ENCODE assay signal across 13 cellular contexts in the genomic region with DNA sequence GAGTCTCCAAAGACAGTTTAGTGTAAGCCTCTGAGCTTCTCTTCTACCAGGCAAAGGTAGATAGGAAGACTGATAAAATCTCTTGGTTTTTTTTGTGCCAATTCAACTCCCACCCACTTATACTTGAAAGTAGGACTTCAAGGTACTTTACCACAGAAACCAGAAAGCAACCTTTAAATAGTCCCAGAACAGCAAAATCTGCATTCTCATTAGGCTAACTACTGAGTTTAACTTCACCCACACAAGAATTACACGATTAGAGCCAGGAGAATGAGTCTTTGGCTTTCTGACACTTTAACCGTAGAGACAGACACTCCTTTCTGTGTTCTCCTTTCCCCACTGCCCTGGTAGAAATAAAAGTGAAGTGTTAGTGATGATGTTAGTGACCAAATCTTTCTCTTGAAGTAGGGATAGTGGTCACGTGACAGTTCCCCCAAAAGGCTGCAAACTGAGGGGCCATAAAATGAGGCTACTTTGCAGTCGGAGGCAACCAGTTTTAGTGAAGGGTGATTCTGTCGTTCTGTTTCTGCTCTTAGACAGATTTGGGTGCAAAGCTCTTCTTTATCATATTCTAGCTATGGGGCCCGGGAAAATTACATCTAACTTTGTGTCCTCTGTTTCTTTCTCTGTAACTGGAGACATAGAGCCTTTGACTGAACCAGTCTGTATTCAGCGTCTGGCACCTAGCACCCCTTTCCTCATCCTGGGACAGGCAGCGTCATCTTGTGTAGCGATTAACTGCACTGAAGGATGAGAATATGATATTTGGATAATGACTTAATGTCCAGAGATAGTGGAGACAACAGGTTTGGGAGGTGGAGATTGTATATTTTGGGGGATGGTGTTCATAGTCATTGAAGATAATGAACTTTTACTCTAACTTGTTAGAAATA.
DNase-seq lines count a peak whose midpoint lies in the region; ATAC-seq and TF ChIP-seq lines count a peak whose summit lies in the region.
"Had no signal": no experiment of that assay in that cellular context is flagged by ENCODE, and none has a peak within 500 bp of the region (broad histone marks: within the 10 kb centered on the region; RNA-seq: fewer than 3 reads in every experiment).

No MANE protein-coding gene starts in this region.

- H2BK120ac ChIP-seq in mesenchymal stem cell (ENCODE audit: low read depth, low read length) = no peak overlapping the region

- no peak overlapping the region for H3K4me3 Mint-ChIP-seq in mesothelial cell of epicardium

- H2BK15ac ChIP-seq in mesenchymal stem cell (ENCODE audit: low read depth, poor library complexity, severe bottlenecking) = no peak overlapping the region

- H4K8ac ChIP-seq in mesenchymal stem cell (ENCODE audit: low read length) = no peak overlapping the region

- no peaks in the 10 kb centered on the region for H3K27me3 ChIP-seq in mesenchymal stem cell (ENCODE audit: control insufficient read depth in 1 of 2, insufficient read depth in 1 of 2, low read length in 2 of 2)
- H3K27me3 ChIP-seq: transverse colon had no signal

- no peak overlapping the region for H2AFZ ChIP-seq in mesenchymal stem cell (ENCODE audit: low read depth, low read length)

- H3K23ac ChIP-seq in mesenchymal stem cell (ENCODE audit: low read length in 2 of 2) = no peak overlapping the region

- peak overlapping the region; percentile 26 for H3K27ac Mint-ChIP-seq in mesothelial cell of epicardium

- H4K91ac ChIP-seq in mesenchymal stem cell (ENCODE audit: low read length) = no peak overlapping the region

- 93% methylated on average over 8 of the region's 9 CpGs for WGBS in mesenchymal stem cell

- no peak overlapping the region for H3K14ac ChIP-seq in mesenchymal stem cell (ENCODE audit: low read length in 2 of 2)

- H3K27ac ChIP-seq in mesenchymal stem cell (ENCODE audit: low read length, poor library complexity, severe bottlenecking) = no peak overlapping the region
- H3K27ac ChIP-seq: transverse colon, WERI-Rb-1 had no signal

- H3K4me2 ChIP-seq in mesenchymal stem cell (ENCODE audit: low read length, poor library complexity, severe bottlenecking) = no peak overlapping the region

- H3K36me3 ChIP-seq in mesenchymal stem cell (ENCODE audit: control insufficient read depth in 1 of 2, insufficient read depth in 2 of 2, low read depth in 1 of 2, low read length in 2 of 2) = no peaks in the 10 kb centered on the region
- H3K36me3 ChIP-seq: transverse colon, WERI-Rb-1 had no signal

- no peak overlapping the region for H2BK12ac ChIP-seq in mesenchymal stem cell (ENCODE audit: low read length in 2 of 2)

- no peaks in the 10 kb centered on the region for H3K27me3 Mint-ChIP-seq in mesothelial cell of epicardium (ENCODE audit: low read depth)

- H2BK5ac ChIP-seq in mesenchymal stem cell (ENCODE audit: low read depth, low read length, poor library complexity, severe bottlenecking) = no peak overlapping the region

- no peaks in the 10 kb centered on the region for H3K79me1 ChIP-seq in mesenchymal stem cell (replicated peaks; ENCODE audit: low read length, poor library complexity, severe bottlenecking)

- H3K4ac ChIP-seq in mesenchymal stem cell (ENCODE audit: low read depth in 1 of 2, low read length in 2 of 2) = no peak overlapping the region

- DNase-seq in mesothelial cell of epicardium (ENCODE audit: low spot score in 2 of 2, unreplicated experiment in 2 of 2) (no peak), NCI-H2227 (lab: John Stamatoyannopoulos, UW; ENCODE audit: unreplicated experiment) (no peak), mesenchymal stem cell (no peak)
- no peak for DNase-seq in activated CD4-positive, alpha-beta T cell treated with anti-CD3 and anti-CD28 coated beads, Interleukin-2, amount 50 U/mL, for 4 hours
- DNase-seq: mammary epithelial cell; NCI-H82; stimulated activated CD4-positive, alpha-beta T cell treated with anti-CD3 and anti-CD28 coated beads, Interleukin-15, amount 100 ng/mL, for 24 hours; transverse colon; WERI-Rb-1 had no signal

- no peaks in the 10 kb centered on the region for H3K9me3 ChIP-seq in mesenchymal stem cell (ENCODE audit: control insufficient read depth, low read length)
- H3K9me3 ChIP-seq: transverse colon had no signal

- H2AK5ac ChIP-seq in mesenchymal stem cell (ENCODE audit: low read length, severe bottlenecking) = no peak overlapping the region

- no peaks in the 10 kb centered on the region for H3K9me3 Mint-ChIP-seq in mesothelial cell of epicardium

- H3K18ac ChIP-seq in mesenchymal stem cell (ENCODE audit: low read depth in 1 of 2, low read length in 2 of 2) = peak overlapping the region in 1 of 2 experiments; percentile 66

- peaks cover 53% of the 10 kb centered on the region for H3K4me1 Mint-ChIP-seq in mesothelial cell of epicardium

- H3K9ac ChIP-seq in mesenchymal stem cell (ENCODE audit: low read length) = no peak overlapping the region

- H3K4me3 ChIP-seq in mesenchymal stem cell (ENCODE audit: insufficient read depth in 1 of 2, low read depth in 1 of 2, low read length in 2 of 2) = no peak overlapping the region
- H3K4me3 ChIP-seq: transverse colon had no signal

- peaks cover 1% of the 10 kb centered on the region for H3K36me3 Mint-ChIP-seq in mesothelial cell of epicardium

- H3K4me1 ChIP-seq in mesenchymal stem cell (ENCODE audit: control insufficient read depth, insufficient read depth, low read depth, low read length) = peaks cover 14% of the 10 kb centered on the region
- H3K4me1 ChIP-seq: transverse colon had no signal

- no peak for TF ChIP-seq CTCF in mesothelial cell of epicardium (IDR thresholded peaks at IDR 0.05; ENCODE audit: unreplicated experiment)

- ATAC-seq in GM18870 (IDR thresholded peaks at IDR 0.05; ENCODE audit: unreplicated experiment) (peak; percentile 95), GM21576 (IDR thresholded peaks at IDR 0.05; ENCODE audit: unreplicated experiment) (peak; percentile 92), HG03280 (IDR thresholded peaks at IDR 0.05; ENCODE audit: unreplicated experiment) (peak; percentile 93), HG03196 (IDR thresholded peaks at IDR 0.05; ENCODE audit: unreplicated experiment) (no peak)
